Comparison of ENCODE assay signal across 22 cellular contexts in genomic region chr9:109167716-109168115, GRCh38. TPM values are rescaled to one million over a fixed set of nuclear protein-coding genes. Genes with fewer than 3 reads are reported as not detected.
DNase-seq lines count a peak whose midpoint lies in the region; ATAC-seq and TF ChIP-seq lines count a peak whose summit lies in the region.
"Had no signal": no experiment of that assay in that cellular context is flagged by ENCODE, and none has a peak within 500 bp of the region (broad histone marks: within the 10 kb centered on the region; RNA-seq: fewer than 3 reads in every experiment).

No MANE protein-coding gene starts in this region.

- peaks cover 31% of the 10 kb centered on the region for H3F3A ChIP-seq in neural progenitor cell (ENCODE audit: low read depth)

- peaks cover 0 to 15% (median 2%) of the 10 kb centered on the region in 3 experiments; a peak in 5 of 7 replicates for H3K36me3 Mint-ChIP-seq in H9 (ENCODE audit: insufficient read depth in 1 of 3, low read depth in 3 of 3)
- peaks cover 7% of the 10 kb centered on the region for H3K36me3 Mint-ChIP-seq in neural progenitor cell
- H3K36me3 Mint-ChIP-seq: IgD-negative memory B cell; natural killer cell treated with Interleukin-12 subunit alpha and Interleukin-12 subunit beta and Interleukin-15 and Interleukin-18, amount 100 ng/mL, for 72 hours had no signal

- H4K5ac ChIP-seq in H9 (ENCODE audit: insufficient read length, low read depth, low read length) = no peak overlapping the region

- no peaks in the 10 kb centered on the region for H3K23me2 ChIP-seq in H9 (ENCODE audit: insufficient read length, low read depth, low read length, poor library complexity, severe bottlenecking)

- H3T11ph ChIP-seq in H9 (ENCODE audit: low read length) = no peak overlapping the region

- no peak overlapping the region for H2BK120ac ChIP-seq in H9 (ENCODE audit: low read depth, low read length, poor library complexity, severe bottlenecking)

- H3K4me1 Mint-ChIP-seq in H9 (peaks cover 9 to 18% of the 10 kb centered on the region in 2 experiments), neural progenitor cell (peaks cover 17% of the 10 kb centered on the region)

- H3K4ac ChIP-seq in H9 (ENCODE audit: low read depth, low read length) = no peak overlapping the region

- ATAC-seq in HG03460 (IDR thresholded peaks at IDR 0.05; ENCODE audit: unreplicated experiment) (no peak), GM21825 (IDR thresholded peaks at IDR 0.05; ENCODE audit: unreplicated experiment) (no peak)
- ATAC-seq: natural killer cell treated with Interleukin-12 subunit alpha and Interleukin-12 subunit beta and Interleukin-15 and Interleukin-18, amount 100 ng/mL, for 72 hours had no signal

- no peak for TF ChIP-seq CTCF in H9 (conservative IDR thresholded peaks at IDR 0.05)
- TF ChIP-seq CTCF in neural progenitor cell (IDR thresholded peaks at IDR 0.05) = no peak

- H3K79me2 ChIP-seq in H9 (ENCODE audit: insufficient read depth, low read length) (no peaks in the 10 kb centered on the region), neural progenitor cell (ENCODE audit: low read depth) (no peaks in the 10 kb centered on the region)

- no peak overlapping the region for H2BK12ac ChIP-seq in H9 (ENCODE audit: insufficient read length, low read depth, low read length)

- no CpG with 5 or more reads among the region's 5 CpGs for WGBS in H9 (ENCODE audit: extremely low coverage, insufficient read length, low lambda C conversion rate)

- no peak overlapping the region for H2BK20ac ChIP-seq in H9 (ENCODE audit: low read depth, low read length, poor library complexity, severe bottlenecking)

- peaks cover 55% of the 10 kb centered on the region for H3K27me3 Mint-ChIP-seq in H9 (ENCODE audit: low read depth)
- peaks cover 33% of the 10 kb centered on the region for H3K27me3 Mint-ChIP-seq in neural progenitor cell (ENCODE audit: insufficient read depth, low read depth)

- no peak overlapping the region for H2BK5ac ChIP-seq in H9 (ENCODE audit: insufficient read length, low read length)

- H3K4me3 ChIP-seq in neural progenitor cell = no peak overlapping the region
- H3K4me3 ChIP-seq: MG63 had no signal

- H3K4me2 ChIP-seq in H9 (ENCODE audit: insufficient read depth, insufficient read length, low read length) (peak overlapping the region; percentile 29), neural progenitor cell (no peak overlapping the region)

- H3K36me3 ChIP-seq in neural progenitor cell = no peaks in the 10 kb centered on the region
- H3K36me3 ChIP-seq: MG63, tibial nerve, WERI-Rb-1 had no signal

- no peak overlapping the region for H2BK15ac ChIP-seq in H9 (ENCODE audit: low read depth, low read length)

- H3K4me1 ChIP-seq in H9 (ENCODE audit: insufficient read depth, low read length) (no peaks in the 10 kb centered on the region), neural progenitor cell (peaks cover 9% of the 10 kb centered on the region)

- no peak overlapping the region for H3K14ac ChIP-seq in H9 (ENCODE audit: insufficient read depth, low read length)

- H3K18ac ChIP-seq in H9 (ENCODE audit: insufficient read length, low read depth, low read length) = no peak overlapping the region

- no peak overlapping the region for H4K8ac ChIP-seq in H9 (replicated peaks; ENCODE audit: insufficient read length, low read depth, low read length)

- H3K56ac ChIP-seq in H9 (ENCODE audit: insufficient read length, low read depth, low read length) = no peak overlapping the region

- H3K9me3 ChIP-seq in H9 (ENCODE audit: control insufficient read depth, low read depth, low read length) (no peaks in the 10 kb centered on the region), neural progenitor cell (ENCODE audit: low read depth) (peaks cover 6% of the 10 kb centered on the region)
- H3K9me3 ChIP-seq: MG63, tibial nerve had no signal

- H3K27me3 ChIP-seq in H9 (ENCODE audit: insufficient read depth, low read length) (no peaks in the 10 kb centered on the region; the same call in 1 of the 2 replicates), neural progenitor cell (peaks cover 77% of the 10 kb centered on the region)
- H3K27me3 ChIP-seq: MG63 had no signal

- H3K4me3 Mint-ChIP-seq in H9 = peak overlapping the region; percentile 71 to 83
- peak overlapping the region; percentile 88 for H3K4me3 Mint-ChIP-seq in neural progenitor cell
- H3K4me3 Mint-ChIP-seq: activated T-cell treated with anti-CD3 and anti-CD28 coated beads, Interleukin-2, amount 50 U/mL, for 4 hours; natural killer cell treated with Interleukin-12 subunit alpha and Interleukin-12 subunit beta and Interleukin-15 and Interleukin-18, amount 100 ng/mL, for 72 hours had no signal

- H2AFZ ChIP-seq in H9 (ENCODE audit: low read length) (no peak overlapping the region), neural progenitor cell (replicated peaks) (no peak overlapping the region)

- H3K27ac Mint-ChIP-seq in H9 (no peak overlapping the region), neural progenitor cell (no peak overlapping the region)
- H3K27ac Mint-ChIP-seq: activated CD8-positive, alpha-beta T cell treated with anti-CD3 and anti-CD28 coated beads for 36 hours; IgD-negative memory B cell; natural killer cell treated with Interleukin-12 subunit alpha and Interleukin-12 subunit beta and Interleukin-15 and Interleukin-18, amount 100 ng/mL, for 72 hours had no signal

- no peaks in the 10 kb centered on the region for H3K79me1 ChIP-seq in H9 (ENCODE audit: insufficient read depth, low read depth, low read length, poor library complexity, severe bottlenecking)

- H3K23ac ChIP-seq in H9 (ENCODE audit: insufficient read length, low read depth, low read length) = no peak overlapping the region

- peaks cover 8 to 10% of the 10 kb centered on the region in 2 experiments; a peak in 4 of 5 replicates for H3K9me3 Mint-ChIP-seq in H9
- H3K9me3 Mint-ChIP-seq in neural progenitor cell = peaks cover 18% of the 10 kb centered on the region
- H3K9me3 Mint-ChIP-seq: activated T-cell treated with anti-CD3 and anti-CD28 coated beads, Interleukin-2, amount 50 U/mL, for 4 hours; natural killer cell treated with Interleukin-12 subunit alpha and Interleukin-12 subunit beta and Interleukin-15 and Interleukin-18, amount 100 ng/mL, for 72 hours had no signal

- DNase-seq in NCI-H345 (lab: John Stamatoyannopoulos, UW) = peak; percentile 21
- no peak for DNase-seq in NCI-H345 treated with DMSO at 0.1 percent for 48 hours (lab: John Stamatoyannopoulos, UW; ENCODE audit: unreplicated experiment)
- DNase-seq in H9 = no peak
- DNase-seq in neural progenitor cell (ENCODE audit: low spot score) = no peak
- DNase-seq in activated CD4-positive, alpha-beta T cell treated with anti-CD3 and anti-CD28 coated beads, Interleukin-2, amount 50 U/mL, for 4 hours = no peak
- DNase-seq: activated CD8-positive, alpha-beta T cell treated with anti-CD3 and anti-CD28 coated beads for 36 hours; activated T-cell treated with anti-CD3 and anti-CD28 coated beads, Interleukin-2, amount 50 U/mL, for 4 hours; DND-41; effector CD8-positive, alpha-beta T cell; MG63; NCI-H1694 treated with DMSO at 0.1 percent for 48 hours; OCI-M1; SHP77 had no signal

- no peak overlapping the region for H3K27ac ChIP-seq in H9 (ENCODE audit: insufficient read length, low read depth, low read length)
- peak overlapping the region; percentile 54 for H3K27ac ChIP-seq in cingulate gyrus (ENCODE audit: low read depth, low read length)
- no peak overlapping the region for H3K27ac ChIP-seq in neural progenitor cell
- H3K27ac ChIP-seq: C4-2B, tibial nerve, WERI-Rb-1 had no signal

- H4K20me1 ChIP-seq in H9 (ENCODE audit: control insufficient read depth, insufficient read depth, insufficient read length) (no peaks in the 10 kb centered on the region), neural progenitor cell (ENCODE audit: low read depth) (peaks cover 10% of the 10 kb centered on the region)

- no peak overlapping the region for H3K9ac ChIP-seq in H9 (ENCODE audit: extremely low read depth, insufficient read length, low read length)
- no peak overlapping the region for H3K9ac ChIP-seq in neural progenitor cell

- no peak overlapping the region for H4K91ac ChIP-seq in H9 (ENCODE audit: insufficient read length, low read depth, low read length)

- H2AK5ac ChIP-seq in H9 (ENCODE audit: insufficient read length, low read length) = no peak overlapping the region

RNA-seq across cellular contexts. Expression of gene FRRS1L, which starts 0.7 kb away (rescaled TPM):
- 3.3 and 3.5 TPM in 2 replicates for total RNA-seq in H9 (2021)
- 4.3 and 13.3 TPM in 2 replicates for total RNA-seq in neural progenitor cell (ENCODE audit: low replicate concordance)
- total RNA-seq: activated CD8-positive, alpha-beta T cell treated with anti-CD3 and anti-CD28 coated beads for 36 hours; natural killer cell treated with Interleukin-12 subunit alpha and Interleukin-12 subunit beta and Interleukin-15 and Interleukin-18, amount 100 ng/mL, for 72 hours; T-helper 1 cell treated with Interleukin-12 subunit alpha and Interleukin-12 subunit beta and Interleukin-4 antibody, amounts not matched to agents 30 ng/mL and 1 ng/mL, for 36 hours had no signal

RNA-seq across cellular contexts. Expression of gene TMEM245, which starts 48.0 kb away (rescaled TPM):
- total RNA-seq in H9 (2021) (37.9 and 38.3 TPM in 2 replicates), neural progenitor cell (ENCODE audit: low replicate concordance) (65.9 and 85.3 TPM in 2 replicates)
